In the genomic region with DNA sequence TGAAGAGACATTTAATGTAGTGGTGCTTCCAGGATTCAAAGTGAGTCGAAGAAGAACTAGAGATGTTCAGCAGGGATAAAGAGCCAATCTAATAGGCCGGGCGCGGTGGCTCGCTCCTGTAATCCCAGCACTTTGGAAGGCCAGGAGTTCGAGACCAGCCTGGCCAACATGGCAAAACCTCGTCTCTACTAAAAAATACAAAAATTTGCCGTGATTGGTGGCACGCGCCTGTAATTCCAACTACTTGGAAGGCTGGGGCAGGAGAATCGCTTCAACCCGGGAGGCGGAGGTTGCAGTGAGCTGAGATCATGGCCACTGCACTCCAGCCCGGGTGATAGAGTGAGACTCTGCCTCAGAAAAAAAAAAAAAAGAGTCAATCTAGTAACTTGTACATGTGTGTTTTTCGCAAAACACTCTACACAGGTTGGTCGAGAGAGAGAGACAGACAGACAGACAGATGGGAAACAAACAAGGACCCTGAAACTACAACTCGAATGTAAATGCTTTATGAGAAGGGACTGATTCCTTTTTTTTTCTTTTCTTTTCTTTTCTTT, we compare ENCODE assay signal across 1 cellular context.
TF ChIP-seq lines count a peak whose summit lies in the region.

No MANE protein-coding gene starts in this region.

TF ChIP-seq in HepG2, 621 proteins besides CTCF, POLR2A, EP300 and RAD21:
- TF ChIP-seq ZMYM2 (CRISPR knock-in tag; IDR thresholded peaks at IDR 0.05) (peak; percentile 61; the same call in 1 of the 2 replicates), ZNF781 (CRISPR knock-in tag; IDR thresholded peaks at IDR 0.05; ENCODE audit: borderline replicate concordance, not compliant biosample characterization) (no peak), ONECUT2 (CRISPR knock-in tag; IDR thresholded peaks at IDR 0.05) (no peak), KDM5B (CRISPR knock-in tag; IDR thresholded peaks at IDR 0.05; ENCODE audit: borderline replicate concordance) (peak; percentile 2; the same call in 1 of the 2 replicates), LCORL (IDR thresholded peaks at IDR 0.05) (no peak), LCORL (CRISPR knock-in tag; IDR thresholded peaks at IDR 0.05) (peak; percentile 15; the same call in 1 of the 2 replicates), REPIN1 (CRISPR knock-in tag; IDR thresholded peaks at IDR 0.05; ENCODE audit: borderline replicate concordance, low read depth) (0 out of 2 replicates have a peak, but pooled peaks have one; percentile 3), ZNF441 (CRISPR knock-in tag; IDR thresholded peaks at IDR 0.05; ENCODE audit: borderline replicate concordance) (0 out of 2 replicates have a peak, but pooled peaks have one; percentile 9), ZEB1 (IDR thresholded peaks at IDR 0.05; ENCODE audit: insufficient replicate concordance, low read depth) (peak; percentile 19), ZMYM3 (CRISPR knock-in tag; IDR thresholded peaks at IDR 0.05) (peak; percentile 38; the same call in 1 of the 2 replicates)
- TF ChIP-seq, protein P1, sequence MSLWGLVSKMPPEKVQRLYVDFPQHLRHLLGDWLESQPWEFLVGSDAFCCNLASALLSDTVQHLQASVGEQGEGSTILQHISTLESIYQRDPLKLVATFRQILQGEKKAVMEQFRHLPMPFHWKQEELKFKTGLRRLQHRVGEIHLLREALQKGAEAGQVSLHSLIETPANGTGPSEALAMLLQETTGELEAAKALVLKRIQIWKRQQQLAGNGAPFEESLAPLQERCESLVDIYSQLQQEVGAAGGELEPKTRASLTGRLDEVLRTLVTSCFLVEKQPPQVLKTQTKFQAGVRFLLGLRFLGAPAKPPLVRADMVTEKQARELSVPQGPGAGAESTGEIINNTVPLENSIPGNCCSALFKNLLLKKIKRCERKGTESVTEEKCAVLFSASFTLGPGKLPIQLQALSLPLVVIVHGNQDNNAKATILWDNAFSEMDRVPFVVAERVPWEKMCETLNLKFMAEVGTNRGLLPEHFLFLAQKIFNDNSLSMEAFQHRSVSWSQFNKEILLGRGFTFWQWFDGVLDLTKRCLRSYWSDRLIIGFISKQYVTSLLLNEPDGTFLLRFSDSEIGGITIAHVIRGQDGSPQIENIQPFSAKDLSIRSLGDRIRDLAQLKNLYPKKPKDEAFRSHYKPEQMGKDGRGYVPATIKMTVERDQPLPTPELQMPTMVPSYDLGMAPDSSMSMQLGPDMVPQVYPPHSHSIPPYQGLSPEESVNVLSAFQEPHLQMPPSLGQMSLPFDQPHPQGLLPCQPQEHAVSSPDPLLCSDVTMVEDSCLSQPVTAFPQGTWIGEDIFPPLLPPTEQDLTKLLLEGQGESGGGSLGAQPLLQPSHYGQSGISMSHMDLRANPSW (CRISPR knock-in tag; IDR thresholded peaks at IDR 0.05; ENCODE audit: borderline replicate concordance): 0 out of 2 replicates have a peak, but pooled peaks have one; percentile 1
- TF ChIP-seq, protein P2, sequence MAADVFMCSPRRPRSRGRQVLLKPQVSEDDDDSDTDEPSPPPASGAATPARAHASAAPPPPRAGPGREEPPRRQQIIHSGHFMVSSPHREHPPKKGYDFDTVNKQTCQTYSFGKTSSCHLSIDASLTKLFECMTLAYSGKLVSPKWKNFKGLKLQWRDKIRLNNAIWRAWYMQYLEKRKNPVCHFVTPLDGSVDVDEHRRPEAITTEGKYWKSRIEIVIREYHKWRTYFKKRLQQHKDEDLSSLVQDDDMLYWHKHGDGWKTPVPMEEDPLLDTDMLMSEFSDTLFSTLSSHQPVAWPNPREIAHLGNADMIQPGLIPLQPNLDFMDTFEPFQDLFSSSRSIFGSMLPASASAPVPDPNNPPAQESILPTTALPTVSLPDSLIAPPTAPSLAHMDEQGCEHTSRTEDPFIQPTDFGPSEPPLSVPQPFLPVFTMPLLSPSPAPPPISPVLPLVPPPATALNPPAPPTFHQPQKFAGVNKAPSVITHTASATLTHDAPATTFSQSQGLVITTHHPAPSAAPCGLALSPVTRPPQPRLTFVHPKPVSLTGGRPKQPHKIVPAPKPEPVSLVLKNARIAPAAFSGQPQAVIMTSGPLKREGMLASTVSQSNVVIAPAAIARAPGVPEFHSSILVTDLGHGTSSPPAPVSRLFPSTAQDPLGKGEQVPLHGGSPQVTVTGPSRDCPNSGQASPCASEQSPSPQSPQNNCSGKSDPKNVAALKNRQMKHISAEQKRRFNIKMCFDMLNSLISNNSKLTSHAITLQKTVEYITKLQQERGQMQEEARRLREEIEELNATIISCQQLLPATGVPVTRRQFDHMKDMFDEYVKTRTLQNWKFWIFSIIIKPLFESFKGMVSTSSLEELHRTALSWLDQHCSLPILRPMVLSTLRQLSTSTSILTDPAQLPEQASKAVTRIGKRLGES (CRISPR knock-in tag; IDR thresholded peaks at IDR 0.05; ENCODE audit: borderline replicate concordance): no peak
- TF ChIP-seq, protein P3, sequence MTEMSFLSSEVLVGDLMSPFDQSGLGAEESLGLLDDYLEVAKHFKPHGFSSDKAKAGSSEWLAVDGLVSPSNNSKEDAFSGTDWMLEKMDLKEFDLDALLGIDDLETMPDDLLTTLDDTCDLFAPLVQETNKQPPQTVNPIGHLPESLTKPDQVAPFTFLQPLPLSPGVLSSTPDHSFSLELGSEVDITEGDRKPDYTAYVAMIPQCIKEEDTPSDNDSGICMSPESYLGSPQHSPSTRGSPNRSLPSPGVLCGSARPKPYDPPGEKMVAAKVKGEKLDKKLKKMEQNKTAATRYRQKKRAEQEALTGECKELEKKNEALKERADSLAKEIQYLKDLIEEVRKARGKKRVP (CRISPR knock-in tag; IDR thresholded peaks at IDR 0.05): peak in 1 of 2 experiments; percentile 3; a peak in 1 of 4 replicates
- TF ChIP-seq, protein P4, sequence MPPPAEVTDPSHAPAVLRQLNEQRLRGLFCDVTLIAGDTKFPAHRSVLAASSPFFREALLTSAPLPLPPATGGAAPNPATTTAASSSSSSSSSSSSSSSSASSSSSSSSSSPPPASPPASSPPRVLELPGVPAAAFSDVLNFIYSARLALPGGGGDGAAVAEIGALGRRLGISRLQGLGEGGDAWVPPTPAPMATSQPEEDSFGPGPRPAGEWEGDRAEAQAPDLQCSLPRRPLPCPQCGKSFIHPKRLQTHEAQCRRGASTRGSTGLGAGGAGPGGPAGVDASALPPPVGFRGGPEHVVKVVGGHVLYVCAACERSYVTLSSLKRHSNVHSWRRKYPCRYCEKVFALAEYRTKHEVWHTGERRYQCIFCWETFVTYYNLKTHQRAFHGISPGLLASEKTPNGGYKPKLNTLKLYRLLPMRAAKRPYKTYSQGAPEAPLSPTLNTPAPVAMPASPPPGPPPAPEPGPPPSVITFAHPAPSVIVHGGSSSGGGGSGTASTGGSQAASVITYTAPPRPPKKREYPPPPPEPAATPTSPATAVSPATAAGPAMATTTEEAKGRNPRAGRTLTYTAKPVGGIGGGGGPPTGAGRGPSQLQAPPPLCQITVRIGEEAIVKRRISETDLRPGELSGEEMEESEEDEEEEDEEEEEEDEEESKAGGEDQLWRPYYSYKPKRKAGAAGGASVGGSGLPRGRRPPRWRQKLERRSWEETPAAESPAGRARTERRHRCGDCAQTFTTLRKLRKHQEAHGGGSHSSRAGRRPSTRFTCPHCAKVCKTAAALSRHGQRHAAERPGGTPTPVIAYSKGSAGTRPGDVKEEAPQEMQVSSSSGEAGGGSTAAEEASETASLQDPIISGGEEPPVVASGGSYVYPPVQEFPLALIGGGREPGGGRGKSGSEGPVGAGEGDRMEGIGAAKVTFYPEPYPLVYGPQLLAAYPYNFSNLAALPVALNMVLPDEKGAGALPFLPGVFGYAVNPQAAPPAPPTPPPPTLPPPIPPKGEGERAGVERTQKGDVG (CRISPR knock-in tag; IDR thresholded peaks at IDR 0.05; ENCODE audit: borderline replicate concordance): 0 out of 2 replicates have a peak, but pooled peaks have one; percentile 14
